Comparison of ENCODE assay signal across 1 cellular context in genomic region chr18:23689616-23690504, GRCh38.
TF ChIP-seq lines count a peak whose summit lies in the region.

No MANE protein-coding gene starts in this region.

TF ChIP-seq in HEK293, 187 proteins besides CTCF, POLR2A, EP300 and RAD21 (continued from another document and continues in another):
- TF ChIP-seq ZBTB26 (tag by site-specific recombination; optimal IDR thresholded peaks at IDR 0.05) = peak; percentile 41
- TF ChIP-seq ZNF132 (tag by site-specific recombination; IDR thresholded peaks at IDR 0.05; ENCODE audit: borderline replicate concordance) = no peak
- TF ChIP-seq KLF16 (tag by site-specific recombination; IDR thresholded peaks at IDR 0.05) = peak; percentile 62; the same call in 1 of the 2 replicates
- TF ChIP-seq ZNF660 (tag by site-specific recombination; IDR thresholded peaks at IDR 0.05) = 0 out of 2 replicates have a peak, but pooled peaks have one; percentile 4
- TF ChIP-seq ZNF202 (tag by site-specific recombination; IDR thresholded peaks at IDR 0.05; ENCODE audit: borderline replicate concordance) = peak; percentile 79; the same call in 1 of the 2 replicates
- peak; percentile 42; the same call in 1 of the 2 replicates for TF ChIP-seq ZNF777 (tag by site-specific recombination; IDR thresholded peaks at IDR 0.05; ENCODE audit: borderline replicate concordance)
- TF ChIP-seq, protein P1, sequence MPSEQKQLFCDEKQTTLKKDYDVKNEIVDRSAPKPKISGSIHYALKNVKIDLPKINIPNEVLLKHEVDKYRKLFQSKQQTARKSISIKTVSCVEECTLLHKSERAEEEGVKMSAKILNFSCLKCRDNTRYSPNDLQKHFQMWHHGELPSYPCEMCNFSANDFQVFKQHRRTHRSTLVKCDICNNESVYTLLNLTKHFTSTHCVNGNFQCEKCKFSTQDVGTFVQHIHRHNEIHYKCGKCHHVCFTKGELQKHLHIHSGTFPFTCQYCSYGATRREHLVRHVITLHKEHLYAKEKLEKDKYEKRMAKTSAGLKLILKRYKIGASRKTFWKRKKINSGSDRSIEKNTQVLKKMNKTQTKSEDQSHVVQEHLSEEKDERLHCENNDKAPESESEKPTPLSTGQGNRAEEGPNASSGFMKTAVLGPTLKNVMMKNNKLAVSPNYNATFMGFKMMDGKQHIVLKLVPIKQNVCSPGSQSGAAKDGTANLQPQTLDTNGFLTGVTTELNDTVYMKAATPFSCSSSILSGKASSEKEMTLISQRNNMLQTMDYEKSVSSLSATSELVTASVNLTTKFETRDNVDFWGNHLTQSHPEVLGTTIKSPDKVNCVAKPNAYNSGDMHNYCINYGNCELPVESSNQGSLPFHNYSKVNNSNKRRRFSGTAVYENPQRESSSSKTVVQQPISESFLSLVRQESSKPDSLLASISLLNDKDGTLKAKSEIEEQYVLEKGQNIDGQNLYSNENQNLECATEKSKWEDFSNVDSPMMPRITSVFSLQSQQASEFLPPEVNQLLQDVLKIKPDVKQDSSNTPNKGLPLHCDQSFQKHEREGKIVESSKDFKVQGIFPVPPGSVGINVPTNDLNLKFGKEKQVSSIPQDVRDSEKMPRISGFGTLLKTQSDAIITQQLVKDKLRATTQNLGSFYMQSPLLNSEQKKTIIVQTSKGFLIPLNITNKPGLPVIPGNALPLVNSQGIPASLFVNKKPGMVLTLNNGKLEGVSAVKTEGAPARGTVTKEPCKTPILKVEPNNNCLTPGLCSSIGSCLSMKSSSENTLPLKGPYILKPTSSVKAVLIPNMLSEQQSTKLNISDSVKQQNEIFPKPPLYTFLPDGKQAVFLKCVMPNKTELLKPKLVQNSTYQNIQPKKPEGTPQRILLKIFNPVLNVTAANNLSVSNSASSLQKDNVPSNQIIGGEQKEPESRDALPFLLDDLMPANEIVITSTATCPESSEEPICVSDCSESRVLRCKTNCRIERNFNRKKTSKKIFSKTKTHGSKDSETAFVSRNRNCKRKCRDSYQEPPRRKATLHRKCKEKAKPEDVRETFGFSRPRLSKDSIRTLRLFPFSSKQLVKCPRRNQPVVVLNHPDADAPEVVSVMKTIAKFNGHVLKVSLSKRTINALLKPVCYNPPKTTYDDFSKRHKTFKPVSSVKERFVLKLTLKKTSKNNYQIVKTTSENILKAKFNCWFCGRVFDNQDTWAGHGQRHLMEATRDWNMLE (tag by site-specific recombination; conservative IDR thresholded peaks at IDR 0.05; ENCODE audit: low read depth) = no peak
- TF ChIP-seq ZBTB7A (tag by site-specific recombination; IDR thresholded peaks at IDR 0.05; ENCODE audit: low read depth) = no peak
- TF ChIP-seq ZNF596 (tag by site-specific recombination; IDR thresholded peaks at IDR 0.05) = 0 out of 2 replicates have a peak, but pooled peaks have one; percentile 7
- TF ChIP-seq ZBTB49 (tag by site-specific recombination; IDR thresholded peaks at IDR 0.05; ENCODE audit: low read depth) = no peak
- no peak for TF ChIP-seq ZNF48 (tag by site-specific recombination; IDR thresholded peaks at IDR 0.05)
- peak; percentile 23; the same call in 1 of the 2 replicates for TF ChIP-seq ZFP37 (tag by site-specific recombination; IDR thresholded peaks at IDR 0.05)
- TF ChIP-seq PRDM1 (tag by site-specific recombination; IDR thresholded peaks at IDR 0.05) = 0 out of 2 replicates have a peak, but pooled peaks have one; percentile 12
- TF ChIP-seq ZNF266 (tag by site-specific recombination; IDR thresholded peaks at IDR 0.05; ENCODE audit: low read depth) = no peak
- no peak for TF ChIP-seq ZNF580 (tag by site-specific recombination; IDR thresholded peaks at IDR 0.05)
- TF ChIP-seq ZNF449 (tag by site-specific recombination; IDR thresholded peaks at IDR 0.05) = no peak; the same call in 1 of the 2 replicates
- TF ChIP-seq ZNF223 (tag by site-specific recombination; IDR thresholded peaks at IDR 0.05) = no peak
- TF ChIP-seq ZNF585B (tag by site-specific recombination; IDR thresholded peaks at IDR 0.05) = no peak
- TF ChIP-seq ZNF600 (tag by site-specific recombination; IDR thresholded peaks at IDR 0.05) = no peak
- TF ChIP-seq ZNF571 (tag by site-specific recombination; IDR thresholded peaks at IDR 0.05) = no peak
- 0 out of 2 replicates have a peak, but pooled peaks have one; percentile 15 for TF ChIP-seq ZSCAN30 (tag by site-specific recombination; IDR thresholded peaks at IDR 0.05)
- TF ChIP-seq ZBTB10 (tag by site-specific recombination; IDR thresholded peaks at IDR 0.05) = 0 out of 2 replicates have a peak, but pooled peaks have one; percentile 47
- no peak for TF ChIP-seq ZNF274 (IDR thresholded peaks at IDR 0.05; ENCODE audit: low read length)
- TF ChIP-seq ZNF274 (tag by site-specific recombination; IDR thresholded peaks at IDR 0.05; ENCODE audit: borderline replicate concordance) = no peak
- TF ChIP-seq ZNF169 (tag by site-specific recombination; IDR thresholded peaks at IDR 0.05) = no peak
- no peak for TF ChIP-seq ZNF174 (tag by site-specific recombination; IDR thresholded peaks at IDR 0.05)
- TF ChIP-seq TSHZ1 (tag by site-specific recombination; IDR thresholded peaks at IDR 0.05; ENCODE audit: borderline replicate concordance) = no peak
- TF ChIP-seq, protein P2, sequence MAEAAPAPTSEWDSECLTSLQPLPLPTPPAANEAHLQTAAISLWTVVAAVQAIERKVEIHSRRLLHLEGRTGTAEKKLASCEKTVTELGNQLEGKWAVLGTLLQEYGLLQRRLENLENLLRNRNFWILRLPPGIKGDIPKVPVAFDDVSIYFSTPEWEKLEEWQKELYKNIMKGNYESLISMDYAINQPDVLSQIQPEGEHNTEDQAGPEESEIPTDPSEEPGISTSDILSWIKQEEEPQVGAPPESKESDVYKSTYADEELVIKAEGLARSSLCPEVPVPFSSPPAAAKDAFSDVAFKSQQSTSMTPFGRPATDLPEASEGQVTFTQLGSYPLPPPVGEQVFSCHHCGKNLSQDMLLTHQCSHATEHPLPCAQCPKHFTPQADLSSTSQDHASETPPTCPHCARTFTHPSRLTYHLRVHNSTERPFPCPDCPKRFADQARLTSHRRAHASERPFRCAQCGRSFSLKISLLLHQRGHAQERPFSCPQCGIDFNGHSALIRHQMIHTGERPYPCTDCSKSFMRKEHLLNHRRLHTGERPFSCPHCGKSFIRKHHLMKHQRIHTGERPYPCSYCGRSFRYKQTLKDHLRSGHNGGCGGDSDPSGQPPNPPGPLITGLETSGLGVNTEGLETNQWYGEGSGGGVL (tag by site-specific recombination; IDR thresholded peaks at IDR 0.05) = peak; percentile 46; the same call in 1 of the 2 replicates
- TF ChIP-seq ZNF121 (tag by site-specific recombination; IDR thresholded peaks at IDR 0.05) = no peak
- peak; percentile 73; the same call in 1 of the 2 replicates for TF ChIP-seq ZBTB20 (tag by site-specific recombination; IDR thresholded peaks at IDR 0.05)
- peak; percentile 25; the same call in 1 of the 2 replicates for TF ChIP-seq ZFHX2 (tag by site-specific recombination; conservative IDR thresholded peaks at IDR 0.05)
- TF ChIP-seq ZNF280C (tag by site-specific recombination; IDR thresholded peaks at IDR 0.05) = no peak
- TF ChIP-seq ZNF670 (tag by site-specific recombination; IDR thresholded peaks at IDR 0.05; ENCODE audit: low read depth) = no peak
- TF ChIP-seq GLIS2 (tag by site-specific recombination; IDR thresholded peaks at IDR 0.05) = 0 out of 2 replicates have a peak, but pooled peaks have one; percentile 18
